ENCODE assay signal across 17 cellular contexts in genomic region chr1:159879136-159879535, GRCh38. TPM values are rescaled to one million over a fixed set of nuclear protein-coding genes. Genes with fewer than 3 reads are reported as not detected.
DNase-seq lines count a peak whose midpoint lies in the region; ATAC-seq and TF ChIP-seq lines count a peak whose summit lies in the region.
"Had no signal": no experiment of that assay in that cellular context is flagged by ENCODE, and none has a peak within 500 bp of the region (broad histone marks: within the 10 kb centered on the region; RNA-seq: fewer than 3 reads in every experiment).

No MANE protein-coding gene starts in this region.

- H3K27me3 ChIP-seq in GM23248 (replicated peaks; ENCODE audit: insufficient read depth) = no peaks in the 10 kb centered on the region
- H3K27me3 ChIP-seq in psoas muscle (ENCODE audit: insufficient read depth in 3 of 3, low read length in 2 of 3) = no peaks in the 10 kb centered on the region
- H3K27me3 ChIP-seq: BE2C had no signal

- peaks cover 36% of the 10 kb centered on the region for H3K4me1 ChIP-seq in GM23248 (ENCODE audit: insufficient read depth)
- H3K4me1 ChIP-seq in psoas muscle = no peaks in the 10 kb centered on the region
- H3K4me1 ChIP-seq: Caco-2 had no signal

- TF ChIP-seq CTCF in psoas muscle (IDR thresholded peaks at IDR 0.05) = no peak

- H3K4me3 ChIP-seq in GM23248 (no peak overlapping the region), psoas muscle (no peak overlapping the region)

- no peak overlapping the region for H3K9ac ChIP-seq in GM23248

- H3K4me2 ChIP-seq in GM23248 (ENCODE audit: unreplicated experiment) = no peak overlapping the region

- DNase-seq in GM23248 (peak; percentile 58), NCI-H226 (peak; percentile 64), T-helper 17 cell (no peak), superior temporal gyrus (ENCODE audit: extremely low spot score) (peak; percentile 27), OCI-M2 (lab: John Stamatoyannopoulos, UW; ENCODE audit: unreplicated experiment) (no peak), psoas muscle (no peak)
- DNase-seq: ACHN; BE2C; C1 segment of cervical spinal cord; Caco-2; CD4-positive, alpha-beta T cell; GOT3; H9; KG1 had no signal

- H3F3A ChIP-seq in GM23248 (ENCODE audit: insufficient read depth) = peaks cover 36% of the 10 kb centered on the region

- H3K36me3 ChIP-seq in GM23248 (ENCODE audit: low read depth) (no peaks in the 10 kb centered on the region), psoas muscle (ENCODE audit: insufficient read depth in 1 of 2, low read depth in 1 of 2) (no peaks in the 10 kb centered on the region)
- H3K36me3 ChIP-seq: BE2C had no signal

- no peaks in the 10 kb centered on the region for H3K9me2 ChIP-seq in GM23248 (ENCODE audit: insufficient read depth)

- no peak overlapping the region for H2AFZ ChIP-seq in GM23248

- intact Hi-C loops in psoas muscle (cut with DNase I) = no loop called here

- peak overlapping the region; percentile 39 for H3K27ac Mint-ChIP-seq in T-helper 17 cell
- H3K27ac Mint-ChIP-seq: CD4-positive, alpha-beta T cell; H9 had no signal

- H3K36me3 Mint-ChIP-seq in T-helper 17 cell (ENCODE audit: low read depth) = peaks cover 7% of the 10 kb centered on the region

- WGBS in GM23248 (ENCODE audit: low coverage in 1 of 2, low lambda C conversion rate in 2 of 2, missing lambda C conversion rate in 2 of 2), 2 experiments = 67 to 77% methylated on average over 3 of the region's 3 CpGs
- 88 to 89% (median 88%) methylated on average over 3 of the region's 3 CpGs for WGBS in psoas muscle, 3 donors

- H3K4me1 Mint-ChIP-seq in T-helper 17 cell = peaks cover 7% of the 10 kb centered on the region
- H3K4me1 Mint-ChIP-seq: H9 had no signal

- no peaks in the 10 kb centered on the region for H3K79me2 ChIP-seq in GM23248 (ENCODE audit: insufficient read depth)

- H3K27ac ChIP-seq in GM23248 (peak overlapping the region; percentile 48), psoas muscle (no peak overlapping the region)

- H4K20me1 ChIP-seq in GM23248 (ENCODE audit: insufficient read depth) = no peaks in the 10 kb centered on the region

- ATAC-seq in T-helper 17 cell = no peak
- ATAC-seq in psoas muscle = no peak
- ATAC-seq in HG02840 (IDR thresholded peaks at IDR 0.05; ENCODE audit: low FRiP score, unreplicated experiment) = no peak

- peaks cover 32% of the 10 kb centered on the region for H3K27me3 Mint-ChIP-seq in T-helper 17 cell
- H3K27me3 Mint-ChIP-seq: CD4-positive, alpha-beta T cell had no signal

- in situ Hi-C loops in GM23248 (cut with MboI) = no loop called here

- no peaks in the 10 kb centered on the region for H3K9me3 ChIP-seq in GM23248 (ENCODE audit: low read depth)
- no peaks in the 10 kb centered on the region for H3K9me3 ChIP-seq in T-helper 17 cell (ENCODE audit: control insufficient read depth, low read length, poor library complexity, severe bottlenecking)
- H3K9me3 ChIP-seq in psoas muscle = no peaks in the 10 kb centered on the region
- H3K9me3 ChIP-seq: BE2C, Caco-2 had no signal

- H3K4me3 Mint-ChIP-seq in T-helper 17 cell = no peak overlapping the region
- H3K4me3 Mint-ChIP-seq: CD4-positive, alpha-beta T cell; H9 had no signal

RNA-seq across cellular contexts. Expression of gene VSIG8, which starts 16.7 kb away (rescaled TPM):
- total RNA-seq in GM23248 (2014; rRNA removed; shearing (Covaris generic)) = not detected in 2 replicates
- polyA plus RNA-seq in GM23248 (2016; fragmentation: Nextera tagmentation; extraction: Ambion mirVana) = not detected in 2 replicates
- total RNA-seq in T-helper 17 cell = not detected
- not detected for total RNA-seq in psoas muscle
- not detected for polyA plus RNA-seq in psoas muscle
- total RNA-seq: A172; Caco-2; CD4-positive, alpha-beta T cell; Daoy; H9 had no signal

RNA-seq across cellular contexts. Expression of gene CFAP45, which starts 20.8 kb away (rescaled TPM):
- total RNA-seq in GM23248 (2014; rRNA removed; shearing (Covaris generic)) = not detected in 2 replicates
- polyA plus RNA-seq in GM23248 (2016; fragmentation: Nextera tagmentation; extraction: Ambion mirVana) (0.34 and 0.51 TPM in 2 replicates), psoas muscle (under 1 TPM; 0.04 to 0.25 (median 0.13) TPM)
- total RNA-seq in T-helper 17 cell (1 to 10 TPM; 4.6 to 6.3 TPM), psoas muscle (under 1 TPM in 1 of 4 donors, not detected in 3; 0.42 TPM)

RNA-seq across cellular contexts. Expression of gene TAGLN2, which starts 46.2 kb away (rescaled TPM):
- total RNA-seq in GM23248 (2014; rRNA removed; shearing (Covaris generic)) = 360 and 400 TPM in 2 replicates
- polyA plus RNA-seq in GM23248 (2016; fragmentation: Nextera tagmentation; extraction: Ambion mirVana) = 692 and 713 TPM in 2 replicates
- 100 to 1,000 TPM; 515 to 717 TPM for total RNA-seq in T-helper 17 cell
- 10 to 100 TPM; 42.8 to 61.3 (median 45.6) TPM for total RNA-seq in psoas muscle
- polyA plus RNA-seq in psoas muscle = 10 to 100 TPM; 29.6 to 91.6 (median 56.1) TPM

RNA-seq across cellular contexts. Expression of gene SLAMF8, which starts 52.5 kb away (rescaled TPM):
- total RNA-seq in GM23248 (2014; rRNA removed; shearing (Covaris generic)) = not detected in 2 replicates
- polyA plus RNA-seq in GM23248 (2016; fragmentation: Nextera tagmentation; extraction: Ambion mirVana) = 0.16 TPM in 1 of 2 replicates, not detected in the other
- under 1 TPM in 1 of 2 donors, not detected in 1; 0.44 TPM for total RNA-seq in T-helper 17 cell
- 1 to 10 TPM; 1.1 to 1.6 (median 1.4) TPM for total RNA-seq in psoas muscle
- under 1 TPM; 0.10 to 0.63 (median 0.22) TPM for polyA plus RNA-seq in psoas muscle
- total RNA-seq: A172, Caco-2, H9 had no signal

Comparison
In these comparisons a context has a peak if more than half of its experiments do, and no peak if none do; other contexts are left out.
1. DNase-seq: peak in GM23248 (single experiment), NCI-H226 (single experiment) and superior temporal gyrus (single experiment); none in T-helper 17 cell (0 of 3), OCI-M2 (single experiment) and psoas muscle (0 of 2).